11 cellular contexts compared by ENCODE assay signal in the genomic region with DNA sequence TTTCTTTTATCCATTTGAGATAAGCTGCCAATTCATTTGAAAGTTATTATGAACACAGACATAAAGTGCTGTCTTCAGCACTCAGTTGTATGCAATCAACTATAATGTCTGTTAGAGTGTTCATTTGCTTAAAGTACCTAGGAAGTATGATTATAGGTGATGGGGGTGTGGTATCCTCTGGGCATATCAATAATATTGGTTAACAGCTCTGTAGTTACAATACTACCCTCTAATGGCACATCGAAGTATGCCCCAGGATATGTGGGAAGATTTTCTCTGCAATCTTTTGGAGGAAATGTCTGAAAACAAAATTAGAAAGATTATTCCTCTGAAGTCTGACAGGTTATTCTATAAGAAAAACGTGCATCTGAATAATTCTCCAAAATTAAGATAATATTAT.
A peak's percentile ranks its signal among the peaks of the same experiment; 100 is the strongest.
DNase-seq lines count a peak whose midpoint lies in the region; ATAC-seq and TF ChIP-seq lines count a peak whose summit lies in the region.
"Had no signal": no experiment of that assay in that cellular context is flagged by ENCODE, and none has a peak within 500 bp of the region (broad histone marks: within the 10 kb centered on the region; RNA-seq: fewer than 3 reads in every experiment).

No MANE protein-coding gene starts in this region.

- no peak overlapping the region for H2BK15ac ChIP-seq in neuronal stem cell (ENCODE audit: low read length)

- H4K8ac ChIP-seq in neuronal stem cell (ENCODE audit: low read depth, low read length), result no peak overlapping the region

- ATAC-seq in mucosa of descending colon (peak; percentile 24), aorta (ENCODE audit: low FRiP score) (no peak)

- H3K4me1 ChIP-seq in mucosa of descending colon (ENCODE audit: low read depth) (no peaks in the 10 kb centered on the region), neuronal stem cell (ENCODE audit: control insufficient read depth in 2 of 2, insufficient read depth in 1 of 2, low read depth in 1 of 2, low read length in 2 of 2) (peaks cover 5% of the 10 kb centered on the region in 2 donors), aorta (ENCODE audit: control insufficient read depth in 1 of 2, insufficient read depth in 2 of 2, low read length in 2 of 2) (no peaks in the 10 kb centered on the region)

- H3K4me2 ChIP-seq in neuronal stem cell (ENCODE audit: insufficient read depth, low read length, poor library complexity, severe bottlenecking), result no peak overlapping the region

- H3K18ac ChIP-seq in neuronal stem cell (ENCODE audit: low read length), result no peak overlapping the region

- H3K27me3 ChIP-seq in brain microvascular endothelial cell (replicated peaks) (no peaks in the 10 kb centered on the region), neuronal stem cell (ENCODE audit: control insufficient read depth in 3 of 3, insufficient read depth in 3 of 3, low read depth in 1 of 3, low read length in 3 of 3) (no peaks in the 10 kb centered on the region), aorta (ENCODE audit: control insufficient read depth in 1 of 2, insufficient read depth in 2 of 2, low read length in 1 of 2) (no peaks in the 10 kb centered on the region)
- H3K27me3 ChIP-seq: tibial nerve had no signal

- BruUV-seq in Calu3 (replicated peaks; lab: Mats Ljungman, UMichigan), result no TSS peak

- no peak overlapping the region for H4K91ac ChIP-seq in neuronal stem cell (ENCODE audit: low read depth, low read length, poor library complexity)

- no peaks in the 10 kb centered on the region for H3K36me3 ChIP-seq in brain microvascular endothelial cell (replicated peaks)
- no peaks in the 10 kb centered on the region for H3K36me3 ChIP-seq in mucosa of descending colon (ENCODE audit: low read depth)
- no peaks in the 10 kb centered on the region for H3K36me3 ChIP-seq in neuronal stem cell (replicated peaks in 1 of 2; ENCODE audit: control insufficient read depth in 2 of 2, insufficient read depth in 2 of 2, low read length in 2 of 2)
- H3K36me3 ChIP-seq in aorta (ENCODE audit: control insufficient read depth in 1 of 2, insufficient read depth in 2 of 2, low read length in 1 of 2), result no peaks in the 10 kb centered on the region
- H3K36me3 ChIP-seq: tibial nerve had no signal

- intact Hi-C loops in Calu3 (cut with micrococcal nuclease; ENCODE audit: unreplicated experiment) (loop anchor here (1.0 to 10.0 kb wide), 8 partner anchors 70 to 592 kb away; a partner anchor contains a TSS), mucosa of descending colon (cut with DNase I, micrococcal nuclease) (no loop called here), aorta (cut with DNase I) (no loop called here)

- no peak overlapping the region for H3K27ac ChIP-seq in brain microvascular endothelial cell
- no peak overlapping the region for H3K27ac ChIP-seq in neuronal stem cell (replicated peaks; ENCODE audit: low read length)
- H3K27ac ChIP-seq in aorta (ENCODE audit: low read depth in 1 of 2, low read length in 2 of 2), result no peak overlapping the region
- H3K27ac ChIP-seq: tibial nerve had no signal

- no peak overlapping the region for H2AK5ac ChIP-seq in neuronal stem cell (ENCODE audit: low read depth, low read length)

- no peaks in the 10 kb centered on the region for H3K36me3 Mint-ChIP-seq in Calu3 (ENCODE audit: insufficient read depth, unreplicated experiment)

- H3K9me3 ChIP-seq in mucosa of descending colon, result peaks cover 2% of the 10 kb centered on the region
- peaks cover 0 to 4% of the 10 kb centered on the region in 2 donors for H3K9me3 ChIP-seq in neuronal stem cell (replicated peaks in 1 of 2; ENCODE audit: control insufficient read depth in 2 of 2, insufficient read depth in 1 of 2, low read depth in 1 of 2, low read length in 2 of 2)
- H3K9me3 ChIP-seq in aorta (ENCODE audit: control insufficient read depth, low read length), result no peaks in the 10 kb centered on the region
- H3K9me3 ChIP-seq: tibial nerve had no signal

- no peak overlapping the region for H3K4me3 Mint-ChIP-seq in Calu3 (ENCODE audit: low read depth, unreplicated experiment)
- H3K4me3 Mint-ChIP-seq: activated T-helper 1 cell treated with anti-CD3 and anti-CD28 coated beads, Interleukin-12 subunit alpha, Interleukin-12 subunit beta, Interleukin-2, Interleukin-4 antibody, amounts not matched to agents 30 ng/mL and 10 ng/mL and 1 ng/mL, durations not matched to agents 14 hours and 24 hours and 36 hours had no signal

- no peak overlapping the region for H2BK12ac ChIP-seq in neuronal stem cell (ENCODE audit: low read length)

- H3K27ac Mint-ChIP-seq in Calu3 (ENCODE audit: unreplicated experiment), result no peak overlapping the region
- H3K27ac Mint-ChIP-seq: activated T-helper 1 cell treated with anti-CD3 and anti-CD28 coated beads, Interleukin-12 subunit alpha, Interleukin-12 subunit beta, Interleukin-2, Interleukin-4 antibody, amounts not matched to agents 30 ng/mL and 10 ng/mL and 1 ng/mL, durations not matched to agents 14 hours and 24 hours and 36 hours had no signal

- H3K14ac ChIP-seq in neuronal stem cell (ENCODE audit: low read length), result no peak overlapping the region

- H2BK120ac ChIP-seq in neuronal stem cell (ENCODE audit: low read depth, low read length), result no peak overlapping the region

- H3K79me1 ChIP-seq in neuronal stem cell (ENCODE audit: low read depth, low read length), result no peaks in the 10 kb centered on the region

- H2BK5ac ChIP-seq in neuronal stem cell (ENCODE audit: low read length), result no peak overlapping the region

- H3K4me3 ChIP-seq in brain microvascular endothelial cell (ENCODE audit: low read depth, low read length) (no peak overlapping the region), mucosa of descending colon (no peak overlapping the region), neuronal stem cell (ENCODE audit: low read length in 2 of 2) (no peak overlapping the region), aorta (ENCODE audit: low read length in 2 of 2) (no peak overlapping the region)
- H3K4me3 ChIP-seq: tibial nerve had no signal

- H3K4ac ChIP-seq in neuronal stem cell (ENCODE audit: low read length), result no peak overlapping the region

- no peaks in the 10 kb centered on the region for H3K27me3 Mint-ChIP-seq in Calu3 (ENCODE audit: unreplicated experiment)

- H3K9me3 Mint-ChIP-seq in Calu3 (ENCODE audit: low read depth, unreplicated experiment), result no peaks in the 10 kb centered on the region
- H3K9me3 Mint-ChIP-seq: activated T-helper 1 cell treated with anti-CD3 and anti-CD28 coated beads, Interleukin-12 subunit alpha, Interleukin-12 subunit beta, Interleukin-2, Interleukin-4 antibody, amounts not matched to agents 30 ng/mL and 10 ng/mL and 1 ng/mL, durations not matched to agents 14 hours and 24 hours and 36 hours had no signal

- H2AFZ ChIP-seq in neuronal stem cell (ENCODE audit: low read length), result no peak overlapping the region

- peaks cover 16% of the 10 kb centered on the region for H3K4me1 Mint-ChIP-seq in Calu3 (ENCODE audit: low read depth, unreplicated experiment)

- no CpG with 5 or more reads among the region's 2 CpGs for WGBS in neuronal stem cell (ENCODE audit: extremely low coverage in 2 of 2, insufficient read length in 2 of 2, insufficient replicate concordance in 1 of 2), 2 donors
- 40 to 43% methylated on average over 2 of the region's 2 CpGs for WGBS in aorta, 2 donors

- no peak overlapping the region for H3K23ac ChIP-seq in neuronal stem cell (ENCODE audit: low read depth, low read length, poor library complexity)

- in situ Hi-C loops in brain microvascular endothelial cell (cut with HindIII; ENCODE audit: low pct_ligation_motif_present, low sequenced_read_pairs), result no loop called here

- H3K9ac ChIP-seq in neuronal stem cell (ENCODE audit: low read depth, low read length, poor library complexity), result no peak overlapping the region

- peak; percentile 20 for DNase-seq in Calu3
- peak; percentile 56 for DNase-seq in HuH-7 (ENCODE audit: low spot score)
- DNase-seq in brain microvascular endothelial cell, result peak; percentile 12
- DNase-seq in mucosa of descending colon, result peak in 1 of 3 donors; percentile 9
- DNase-seq in mesenteric fat pad (ENCODE audit: low spot score), result no peak
- DNase-seq in neuronal stem cell (ENCODE audit: low spot score), result no peak
- DNase-seq in aorta, result no peak
- no peak for DNase-seq in activated CD4-positive, alpha-beta T cell treated with anti-CD3 and anti-CD28 coated beads for 48 hours
- DNase-seq: RPMI8226 had no signal

- CTCF ChIA-PET in Calu3 (lab: Charles Lee), result interaction anchor here (0.5 to 4.7 kb wide), 6 partner anchors 100 to 593 kb away, joined by 3 to 54 read pairs (median 4); a partner anchor contains a TSS

- TF ChIP-seq CTCF in Calu3 (IDR thresholded peaks at IDR 0.05; ENCODE audit: unreplicated experiment) (peak; percentile 63), brain microvascular endothelial cell (IDR thresholded peaks at IDR 0.05; ENCODE audit: low read depth, low read length, missing control alignments) (peak; percentile 47), mucosa of descending colon (IDR thresholded peaks at IDR 0.05) (no peak)

Comparison
In these comparisons a context has a peak if more than half of its experiments do, and no peak if none do; other contexts are left out.
1. DNase-seq: peak in Calu3 (single experiment), HuH-7 (single experiment) and brain microvascular endothelial cell (single experiment); none in mesenteric fat pad (single experiment), neuronal stem cell (single experiment), aorta (0 of 2) and activated CD4-positive, alpha-beta T cell treated with anti-CD3 and anti-CD28 coated beads for 48 hours (single experiment).